In genomic region chr13:108020027-108020426, GRCh38 we compare ENCODE assay signal across 21 cellular contexts.
DNase-seq lines count a peak whose midpoint lies in the region; ATAC-seq and TF ChIP-seq lines count a peak whose summit lies in the region.
"Had no signal": no experiment of that assay in that cellular context is flagged by ENCODE, and none has a peak within 500 bp of the region (broad histone marks: within the 10 kb centered on the region; RNA-seq: fewer than 3 reads in every experiment).

No MANE protein-coding gene starts in this region.

- 29 to 58% (median 43%) methylated on average over 4 of the region's 4 CpGs for WGBS in stomach, 5 donors

- intact Hi-C loops in stomach (cut with DNase I; ENCODE audit: low total_unique reads) (no loop called here), left colon (cut with DNase I, micrococcal nuclease) (no loop called here)

- no peak for TF ChIP-seq CTCF in stomach (IDR thresholded peaks at IDR 0.05)

- no peak for TF ChIP-seq EP300 in stomach (IDR thresholded peaks at IDR 0.05)

- TF ChIP-seq POLR2A in stomach (IDR thresholded peaks at IDR 0.05), result no peak

- peak; percentile 1 for DNase-seq in DMS53 treated with DMSO at 0.1 percent for 48 hours (lab: John Stamatoyannopoulos, UW; ENCODE audit: unreplicated experiment)
- peak; percentile 74 for DNase-seq in NCI-H748 (lab: John Stamatoyannopoulos, UW; ENCODE audit: unreplicated experiment)
- DNase-seq in epithelial cell of prostate (ENCODE audit: low read depth, low spot score), result peak; percentile 44
- peak; percentile 37 for DNase-seq in stomach
- no peak for DNase-seq in NCI-H1105 (lab: John Stamatoyannopoulos, UW)
- DNase-seq in left colon, result no peak
- DNase-seq: CD4-positive, alpha-beta memory T cell; DND-41; IMR-90; MG63; NCI-H1092; NCI-H146; NCI-H2081 treated with DMSO at 0.1 percent for 48 hours; NCI-H2227 treated with DMSO at 0.1 percent for 48 hours; Right ventricle myocardium superior had no signal

- peaks cover 0 to 21% (median 14%) of the 10 kb centered on the region in 4 donors for H3K9me3 ChIP-seq in stomach
- H3K9me3 ChIP-seq: A549 had no signal

- no peaks in the 10 kb centered on the region for H3K27me3 ChIP-seq in stomach
- H3K27me3 ChIP-seq: BLaER1, MG63 had no signal

- H3K4me3 ChIP-seq in stomach, result no peak overlapping the region
- H3K4me3 ChIP-seq: A549, BLaER1, HAP-1, MG63, SK-N-MC had no signal

- no peaks in the 10 kb centered on the region for H3K36me3 ChIP-seq in stomach
- H3K36me3 ChIP-seq: BLaER1, HAP-1, MG63 had no signal

- ATAC-seq in GM19395 (IDR thresholded peaks at IDR 0.05; ENCODE audit: unreplicated experiment), result no peak
- no peak for ATAC-seq in left colon
- ATAC-seq: A549 had no signal

- H3K4me1 ChIP-seq in stomach, result no peaks in the 10 kb centered on the region
- H3K4me1 ChIP-seq: A549, BLaER1 had no signal

- H3K27ac ChIP-seq in epithelial cell of prostate (no peak overlapping the region), stomach (no peak overlapping the region)
- H3K27ac ChIP-seq: A549, BLaER1, HL-60, SK-N-MC had no signal

Comparison
In these comparisons a context has a peak if more than half of its experiments do, and no peak if none do; other contexts are left out.
1. DNase-seq: peak in DMS53 treated with DMSO at 0.1 percent for 48 hours (single experiment), NCI-H748 (single experiment), epithelial cell of prostate (single experiment) and stomach (single experiment); none in NCI-H1105 (single experiment) and left colon (0 of 2).